ENCODE assay signal across 35 cellular contexts in the genomic region with DNA sequence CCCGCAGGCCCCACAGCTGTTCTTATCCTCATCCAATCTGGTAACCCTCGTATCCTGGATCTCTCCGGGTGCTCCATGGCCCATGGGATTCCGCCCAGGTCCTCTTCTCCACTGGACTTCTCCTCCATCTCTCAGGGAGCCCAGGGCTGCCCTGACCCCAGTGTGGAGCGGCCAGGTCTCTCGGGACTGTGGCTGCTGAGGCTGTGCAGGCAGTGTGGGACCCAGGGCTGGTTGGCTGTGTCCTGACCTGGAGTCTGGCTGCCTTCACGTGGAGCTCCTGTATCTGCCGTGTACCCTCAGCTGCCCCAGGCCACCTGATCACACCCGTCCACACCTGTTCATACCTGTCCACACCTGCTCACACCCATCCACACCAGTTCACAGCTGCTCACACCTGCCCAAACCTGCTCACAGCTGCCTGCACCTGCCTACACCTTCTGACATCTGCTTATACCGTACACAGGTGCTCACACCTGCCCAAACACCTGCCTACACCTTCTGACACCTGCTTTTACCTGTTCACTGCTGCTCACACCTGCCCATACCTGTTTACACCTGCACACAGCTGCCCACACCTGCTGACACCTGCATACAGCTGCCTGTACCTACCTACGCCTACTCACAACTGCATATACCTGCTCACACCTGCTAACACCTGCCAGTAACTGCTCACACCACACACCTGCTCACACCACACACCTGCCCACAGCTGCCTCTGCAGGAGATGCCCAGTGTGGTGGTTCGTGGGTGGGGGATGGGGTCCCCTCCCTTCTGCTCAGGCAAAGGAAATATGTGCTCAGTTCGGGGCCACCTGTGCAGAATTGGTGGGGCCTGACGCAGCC.
DNase-seq lines count a peak whose midpoint lies in the region; ATAC-seq, FAIRE-seq and TF ChIP-seq lines count a peak whose summit lies in the region.
"Had no signal": no experiment of that assay in that cellular context is flagged by ENCODE, and none has a peak within 500 bp of the region (broad histone marks: within the 10 kb centered on the region; RNA-seq: fewer than 3 reads in every experiment).

No MANE protein-coding gene starts in this region.

- DNase-seq in activated naive CD4-positive, alpha-beta T cell treated with anti-CD3 and anti-CD28 coated beads, Interleukin-2, amount 10 ng/mL, durations not matched to agents 7 days and 5 days: no peak
- DNase-seq in activated naive CD4-positive, alpha-beta T cell treated with anti-CD3 and anti-CD28 coated beads, Interleukin-2, amount 50 U/mL, for 72 hours (ENCODE audit: low spot score in 2 of 2): no peak
- DNase-seq in glutamatergic neuron (no peak), posterior vena cava (ENCODE audit: low spot score) (peak; percentile 64), sciatic nerve (ENCODE audit: low spot score) (no peak), HCEC 1CT (no peak), pancreas (no peak)
- no peak for DNase-seq in stimulated activated CD4-positive, alpha-beta T cell treated with anti-CD3 and anti-CD28 coated beads, Interleukin-2, amount 100 ng/mL, for 48 hours
- DNase-seq: 8988T; activated CD4-positive, alpha-beta T cell treated with anti-CD3 and anti-CD28 coated beads, Interleukin-2, amount 50 U/mL, for 48 hours; activated CD4-positive, CD25-positive, alpha-beta regulatory T cell; body of pancreas; CD4-positive, alpha-beta memory T cell; cerebellar nuclear complex; gastrocnemius medialis; H9; hippocampal formation; immature natural killer cell; Kasumi-1; mesendoderm; NCI-H1436; NCI-H2081 treated with DMSO at 0.1 percent for 48 hours; NCI-H226; NCI-H69; nucleus accumbens; Peyer's patch; stimulated activated CD4-positive, alpha-beta T cell treated with anti-CD3 and anti-CD28 coated beads, Interleukin-2, amount 100 ng/mL, for 24 hours; substantia nigra; T-helper 1 cell had no signal

- H3K9me3 ChIP-seq in pancreas: no peaks in the 10 kb centered on the region
- H3K9me3 ChIP-seq: body of pancreas, gastrocnemius medialis, left lung, Peyer's patch, SJSA1 had no signal

- no peaks in the 10 kb centered on the region for H3K27me3 ChIP-seq in pancreas
- H3K27me3 ChIP-seq: body of pancreas, dorsolateral prefrontal cortex, Peyer's patch, SJSA1 had no signal

- no peaks in the 10 kb centered on the region for H3K4me1 Mint-ChIP-seq in activated naive CD4-positive, alpha-beta T cell treated with anti-CD3 and anti-CD28 coated beads, Interleukin-2, amount 10 ng/mL, durations not matched to agents 7 days and 5 days
- peaks cover 4% of the 10 kb centered on the region for H3K4me1 Mint-ChIP-seq in glutamatergic neuron (ENCODE audit: low read depth, unreplicated experiment)
- H3K4me1 Mint-ChIP-seq: H9, immature natural killer cell had no signal

- H3K4me3 Mint-ChIP-seq in activated naive CD4-positive, alpha-beta T cell treated with anti-CD3 and anti-CD28 coated beads, Interleukin-2, amount 10 ng/mL, durations not matched to agents 7 days and 5 days: no peak overlapping the region
- H3K4me3 Mint-ChIP-seq in glutamatergic neuron (ENCODE audit: unreplicated experiment): peak overlapping the region; percentile 38
- H3K4me3 Mint-ChIP-seq: activated T-helper 17 cell treated with anti-CD3 and anti-CD28 coated beads, Interleukin-2, amount 50 U/mL, for 72 hours; CD4-positive, alpha-beta memory T cell; H9; immature natural killer cell had no signal

- TF ChIP-seq CTCF in glutamatergic neuron (IDR thresholded peaks at IDR 0.05; ENCODE audit: partially characterized antibody, unreplicated experiment) (no peak), pancreas (IDR thresholded peaks at IDR 0.05) (no peak)

- H3K27ac Mint-ChIP-seq in activated naive CD4-positive, alpha-beta T cell treated with anti-CD3 and anti-CD28 coated beads, Interleukin-2, amount 10 ng/mL, durations not matched to agents 7 days and 5 days: peak overlapping the region; percentile 56
- no peak overlapping the region for H3K27ac Mint-ChIP-seq in activated naive CD4-positive, alpha-beta T cell treated with anti-CD3 and anti-CD28 coated beads, Interleukin-2, amount 50 U/mL, for 72 hours
- H3K27ac Mint-ChIP-seq in glutamatergic neuron (ENCODE audit: unreplicated experiment): peak overlapping the region; percentile 69
- H3K27ac Mint-ChIP-seq: activated T-helper 17 cell treated with anti-CD3 and anti-CD28 coated beads, Interleukin-2, amount 50 U/mL, for 72 hours; H9; immature natural killer cell had no signal

- CTCF ChIA-PET in activated naive CD4-positive, alpha-beta T cell treated with anti-CD3 and anti-CD28 coated beads, Interleukin-2, amount 10 ng/mL, durations not matched to agents 7 days and 5 days (lab: Charles Lee): no interaction called here

- 79 to 82% methylated on average over 12 to 14 of the region's 14 CpGs for WGBS in pancreas, 2 donors

- no peak overlapping the region for H3K27ac ChIP-seq in pancreas
- H3K27ac ChIP-seq: body of pancreas, dorsolateral prefrontal cortex, gastrocnemius medialis, HL-60, left lung, Peyer's patch, SJSA1 had no signal

- no peaks in the 10 kb centered on the region for H3K27me3 Mint-ChIP-seq in activated naive CD4-positive, alpha-beta T cell treated with anti-CD3 and anti-CD28 coated beads, Interleukin-2, amount 10 ng/mL, durations not matched to agents 7 days and 5 days
- peaks cover 25% of the 10 kb centered on the region for H3K27me3 Mint-ChIP-seq in glutamatergic neuron (ENCODE audit: unreplicated experiment)
- H3K27me3 Mint-ChIP-seq: activated T-helper 17 cell treated with anti-CD3 and anti-CD28 coated beads, Interleukin-2, amount 50 U/mL, for 72 hours; CD4-positive, alpha-beta memory T cell had no signal

- no peaks in the 10 kb centered on the region for H3K4me1 ChIP-seq in pancreas
- H3K4me1 ChIP-seq: body of pancreas, gastrocnemius medialis, left lung, Peyer's patch, SJSA1 had no signal

- H3K36me3 Mint-ChIP-seq in activated naive CD4-positive, alpha-beta T cell treated with anti-CD3 and anti-CD28 coated beads, Interleukin-2, amount 10 ng/mL, durations not matched to agents 7 days and 5 days: no peaks in the 10 kb centered on the region
- no peaks in the 10 kb centered on the region for H3K36me3 Mint-ChIP-seq in activated naive CD4-positive, alpha-beta T cell treated with anti-CD3 and anti-CD28 coated beads, Interleukin-2, amount 50 U/mL, for 72 hours
- H3K36me3 Mint-ChIP-seq in glutamatergic neuron (ENCODE audit: unreplicated experiment): peaks cover 20% of the 10 kb centered on the region
- H3K36me3 Mint-ChIP-seq: CD4-positive, alpha-beta memory T cell; immature natural killer cell had no signal

- no peaks in the 10 kb centered on the region for H3K36me3 ChIP-seq in pancreas
- H3K36me3 ChIP-seq: gastrocnemius medialis, left lung, Peyer's patch, SJSA1 had no signal

- peaks cover 12% of the 10 kb centered on the region for H3K9me3 Mint-ChIP-seq in activated naive CD4-positive, alpha-beta T cell treated with anti-CD3 and anti-CD28 coated beads, Interleukin-2, amount 10 ng/mL, durations not matched to agents 7 days and 5 days
- H3K9me3 Mint-ChIP-seq in activated naive CD4-positive, alpha-beta T cell treated with anti-CD3 and anti-CD28 coated beads, Interleukin-2, amount 50 U/mL, for 72 hours: peaks cover 0 to 8% of the 10 kb centered on the region in 2 donors
- H3K9me3 Mint-ChIP-seq in glutamatergic neuron (ENCODE audit: unreplicated experiment): peaks cover 16% of the 10 kb centered on the region
- H3K9me3 Mint-ChIP-seq: activated T-helper 17 cell treated with anti-CD3 and anti-CD28 coated beads, Interleukin-2, amount 50 U/mL, for 72 hours; immature natural killer cell had no signal

- no peak for ATAC-seq in activated naive CD4-positive, alpha-beta T cell treated with anti-CD3 and anti-CD28 coated beads, Interleukin-2, amount 50 U/mL, for 72 hours
- ATAC-seq in sciatic nerve (no peak), pancreas (no peak)
- ATAC-seq: activated T-helper 17 cell treated with anti-CD3 and anti-CD28 coated beads, Interleukin-2, amount 50 U/mL, for 72 hours; body of pancreas; gastrocnemius medialis; left lung had no signal

- intact Hi-C loops in posterior vena cava (cut with DNase I) (no loop called here), sciatic nerve (cut with DNase I) (no loop called here), pancreas (cut with DNase I) (no loop called here)

- H3K4me3 ChIP-seq in pancreas: no peak overlapping the region
- H3K4me3 ChIP-seq: body of pancreas, dorsolateral prefrontal cortex, gastrocnemius medialis, left lung, Peyer's patch, SJSA1, smooth muscle cell had no signal

- FAIRE-seq in pancreas (lab: Jason Lieb, UNC): no peak

Comparison
In these comparisons a context has a peak if more than half of its experiments do, and no peak if none do; other contexts are left out.
1. H3K27ac Mint-ChIP-seq: peak in activated naive CD4-positive, alpha-beta T cell treated with anti-CD3 and anti-CD28 coated beads, Interleukin-2, amount 10 ng/mL, durations not matched to agents 7 days and 5 days (single experiment) and glutamatergic neuron (single experiment); none in activated naive CD4-positive, alpha-beta T cell treated with anti-CD3 and anti-CD28 coated beads, Interleukin-2, amount 50 U/mL, for 72 hours (0 of 2).